ENCODE assay signal across 7 cellular contexts in genomic region chr4:15004701-15005301, GRCh38. TPM values are rescaled to one million over a fixed set of nuclear protein-coding genes. Genes with fewer than 3 reads are reported as not detected.
DNase-seq lines count a peak whose midpoint lies in the region; ATAC-seq and FAIRE-seq lines count a peak whose summit lies in the region.

No MANE protein-coding gene starts in this region.

- H3K4me2 ChIP-seq in Karpas-422 (ENCODE audit: low read depth, low read length, poor library complexity, severe bottlenecking): peak overlapping the region; percentile 76

- no peaks in the 10 kb centered on the region for H3K27me3 ChIP-seq in Karpas-422 (ENCODE audit: low read length)

- H3K9me3 ChIP-seq in Karpas-422 (ENCODE audit: low read length): no peaks in the 10 kb centered on the region

- DNase-seq in Karpas-422: peak; percentile 72
- peak; percentile 18 to 34 for DNase-seq in activated CD4-positive, alpha-beta T cell treated with anti-CD3 and anti-CD28 coated beads for 4 hours
- peak; percentile 88 to 91 for DNase-seq in left colon
- DNase-seq in stimulated activated CD4-positive, alpha-beta T cell treated with anti-CD3 and anti-CD28 coated beads, Interleukin-1b, Interleukin-23, amount 100 ng/mL, for 48 hours: peak; percentile 30
- DNase-seq in effector CD8-positive, alpha-beta T cell (lab: John Stamatoyannopoulos, UW): no peak

- peaks cover 22% of the 10 kb centered on the region; the same call in 1 of the 2 replicates for H3K36me3 ChIP-seq in Karpas-422 (ENCODE audit: insufficient read depth, low read length)

- peaks cover 55% of the 10 kb centered on the region for H3K79me2 ChIP-seq in Karpas-422 (ENCODE audit: low read length)

- peak overlapping the region; percentile 64 for H3K27ac ChIP-seq in Karpas-422 (ENCODE audit: low read length)

- 0 out of 2 replicates have a peak, but pooled peaks cover 4% of the 10 kb centered on the region for H4K20me1 ChIP-seq in Karpas-422 (ENCODE audit: insufficient read depth, low read depth, low read length)

- intact Hi-C loops in left colon (cut with DNase I, micrococcal nuclease): loop anchor here in 1 of 2 donors (10.0 kb wide), 1 partner anchor 660 kb away; no protein-coding TSS in a partner anchor

- peaks cover 41% of the 10 kb centered on the region for H3K4me1 ChIP-seq in Karpas-422 (ENCODE audit: low read length)

- H3K4me3 ChIP-seq in Karpas-422 (ENCODE audit: low read length): peak overlapping the region; percentile 94

- H2AFZ ChIP-seq in Karpas-422 (ENCODE audit: low read length): peak overlapping the region; percentile 60; the same call in 1 of the 2 replicates

- H3K9ac ChIP-seq in Karpas-422 (ENCODE audit: low read length): peak overlapping the region; percentile 95

- no peaks in the 10 kb centered on the region for H3K9me2 ChIP-seq in Karpas-422 (replicated peaks; ENCODE audit: insufficient read depth, low read length)

- FAIRE-seq in colon (lab: Jason Lieb, UNC): peak; percentile 62

- ATAC-seq in GM18502 (IDR thresholded peaks at IDR 0.05; ENCODE audit: poor library complexity, unreplicated experiment) (peak; percentile 8), left colon (peak; percentile 58)

RNA-seq across cellular contexts. Expression of gene CPEB2, which starts 2.5 kb away (rescaled TPM):
- total RNA-seq in Karpas-422 (2014; rRNA removed; shearing (Covaris generic); ENCODE audit: low replicate concordance): 5.0 and 7.3 TPM in 2 replicates
- 10 to 100 TPM; 24.7 to 33.2 TPM for total RNA-seq in left colon
